In genomic region chr6:22250486-22250885, GRCh38 we compare ENCODE assay signal across 11 cellular contexts. TPM values are rescaled to one million over a fixed set of nuclear protein-coding genes. Genes with fewer than 3 reads are reported as not detected.
DNase-seq lines count a peak whose midpoint lies in the region; ATAC-seq, FAIRE-seq and TF ChIP-seq lines count a peak whose summit lies in the region.
"Had no signal": no experiment of that assay in that cellular context is flagged by ENCODE, and none has a peak within 500 bp of the region (broad histone marks: within the 10 kb centered on the region; RNA-seq: fewer than 3 reads in every experiment).

No MANE protein-coding gene starts in this region.

- no peak overlapping the region for H3K9ac ChIP-seq in SK-N-MC (ENCODE audit: insufficient read length)
- H3K9ac ChIP-seq in mesendoderm (ENCODE audit: low read length) = no peak overlapping the region
- H3K9ac ChIP-seq: BLaER1 had no signal

- H3K4me1 Mint-ChIP-seq in immature natural killer cell = no peaks in the 10 kb centered on the region

- H4K8ac ChIP-seq in mesendoderm (ENCODE audit: low read depth, low read length) = no peak overlapping the region

- H3K9me3 ChIP-seq in SK-N-MC (ENCODE audit: low read depth, low read length) (0 out of 2 replicates have a peak, but pooled peaks cover 2% of the 10 kb centered on the region), aorta (ENCODE audit: control insufficient read depth, low read length) (no peaks in the 10 kb centered on the region)
- H3K9me3 ChIP-seq: BLaER1, stomach had no signal

- TF ChIP-seq CTCF in D721Med (IDR thresholded peaks at IDR 0.05; ENCODE audit: insufficient read depth, missing control alignments) = no peak

- H2AK5ac ChIP-seq in mesendoderm (ENCODE audit: low read length) = no peak overlapping the region

- no peak overlapping the region for H3K4ac ChIP-seq in mesendoderm (ENCODE audit: low read depth, low read length)

- intact Hi-C loops in aorta (cut with DNase I) = no loop called here

- no peak overlapping the region for H3K4me2 ChIP-seq in mesendoderm (ENCODE audit: low read length)
- H3K4me2 ChIP-seq: BLaER1 had no signal

- no peak overlapping the region for H3K4me3 Mint-ChIP-seq in immature natural killer cell

- H2BK15ac ChIP-seq in mesendoderm (replicated peaks; ENCODE audit: low read depth) = no peak overlapping the region

- no peak overlapping the region for H3K18ac ChIP-seq in mesendoderm (ENCODE audit: low read length)

- DNase-seq in D721Med (ENCODE audit: insufficient read length, low spot score) = peak; percentile 15
- DNase-seq in NCI-H187 (lab: John Stamatoyannopoulos, UW) = peak; percentile 53 to 68
- DNase-seq in SK-N-MC (ENCODE audit: low read depth, low spot score) = peak; percentile 76
- peak; percentile 90 for DNase-seq in mesendoderm
- DNase-seq in activated CD4-positive, alpha-beta T cell treated with anti-CD3 and anti-CD28 coated beads, Interleukin-2, amount 50 U/mL, for 48 hours = no peak
- DNase-seq in aorta = no peak
- DNase-seq in immature natural killer cell = no peak
- DNase-seq: stomach had no signal

- H2BK120ac ChIP-seq in mesendoderm (ENCODE audit: low read depth, low read length) = no peak overlapping the region

- H3K79me2 ChIP-seq in mesendoderm (ENCODE audit: control insufficient read depth, insufficient read depth, low read length) = no peaks in the 10 kb centered on the region

- H3K36me3 Mint-ChIP-seq in immature natural killer cell = no peaks in the 10 kb centered on the region

- H3K27me3 ChIP-seq in mesendoderm (ENCODE audit: insufficient read depth, low read length, poor library complexity) (no peaks in the 10 kb centered on the region), aorta (ENCODE audit: control insufficient read depth in 1 of 2, insufficient read depth in 2 of 2, low read length in 1 of 2) (no peaks in the 10 kb centered on the region)
- H3K27me3 ChIP-seq: BLaER1, cardiac muscle cell, stomach had no signal

- peak overlapping the region; percentile 73 for H3K4me3 ChIP-seq in SK-N-MC
- H3K4me3 ChIP-seq in mesendoderm (ENCODE audit: low read length) = no peak overlapping the region
- no peak overlapping the region for H3K4me3 ChIP-seq in aorta (ENCODE audit: low read length in 2 of 2)
- H3K4me3 ChIP-seq: BLaER1, cardiac muscle cell, stomach had no signal

- peaks cover 2 to 11% (median 2%) of the 10 kb centered on the region in 6 donors for H3K9me3 Mint-ChIP-seq in immature natural killer cell

- H2BK5ac ChIP-seq in mesendoderm (ENCODE audit: low read length) = no peak overlapping the region

- H3K23ac ChIP-seq in mesendoderm (ENCODE audit: low read length) = no peak overlapping the region

- no peaks in the 10 kb centered on the region for H3K36me3 ChIP-seq in SK-N-MC (ENCODE audit: insufficient read depth, low read length)
- H3K36me3 ChIP-seq in mesendoderm (ENCODE audit: control insufficient read depth, insufficient read depth, low read length) = no peaks in the 10 kb centered on the region
- no peaks in the 10 kb centered on the region for H3K36me3 ChIP-seq in aorta (ENCODE audit: control insufficient read depth in 1 of 2, insufficient read depth in 2 of 2, low read length in 1 of 2)
- H3K36me3 ChIP-seq: BLaER1, cardiac muscle cell, stomach had no signal

- H3K27me3 Mint-ChIP-seq in immature natural killer cell (ENCODE audit: low read depth in 3 of 3) = peaks cover 0 to 1% (median 0%) of the 10 kb centered on the region in 3 donors

- peak; percentile 81 for FAIRE-seq in D721Med (lab: Jason Lieb, UNC)

- no peak overlapping the region for H4K5ac ChIP-seq in mesendoderm (ENCODE audit: low read length)

- no peaks in the 10 kb centered on the region for H3K79me1 ChIP-seq in mesendoderm (ENCODE audit: low read length)

- ATAC-seq in aorta (ENCODE audit: low FRiP score) (no peak), GM21367 (IDR thresholded peaks at IDR 0.05; ENCODE audit: unreplicated experiment) (no peak)

- H3K27ac ChIP-seq in SK-N-MC = peak overlapping the region; percentile 95
- H3K27ac ChIP-seq in mesendoderm (ENCODE audit: low read depth, low read length) = peak overlapping the region; percentile 23
- no peak overlapping the region for H3K27ac ChIP-seq in aorta (ENCODE audit: low read depth in 1 of 2, low read length in 2 of 2)
- H3K27ac ChIP-seq: BLaER1, cardiac muscle cell, stomach had no signal

- H3K56ac ChIP-seq in mesendoderm (ENCODE audit: low read length) = no peak overlapping the region

- no CpG with 5 or more reads among the region's 1 CpG for WGBS in mesendoderm (ENCODE audit: extremely low coverage, insufficient coverage, low lambda C conversion rate)
- WGBS in aorta, 2 donors = 59 to 67% methylated on average over 1 of the region's 1 CpG

- H3K27ac Mint-ChIP-seq in immature natural killer cell = no peak overlapping the region

- H3K4me1 ChIP-seq in mesendoderm (ENCODE audit: control insufficient read depth, low read depth, low read length) (peaks cover 8% of the 10 kb centered on the region), aorta (ENCODE audit: control insufficient read depth in 1 of 2, insufficient read depth in 2 of 2, low read length in 2 of 2) (peaks cover 0 to 4% of the 10 kb centered on the region in 2 donors)
- H3K4me1 ChIP-seq: stomach had no signal

RNA-seq across cellular contexts. Expression of gene PRL, which starts 46.4 kb away (rescaled TPM):
- not detected for polyA plus RNA-seq in mesendoderm (2013, experiment 1 of 2)
- polyA plus RNA-seq in mesendoderm (2013, experiment 2 of 2) = not detected
- not detected for total RNA-seq in aorta
- polyA plus RNA-seq in aorta (not detected), immature natural killer cell (not detected)
- total RNA-seq: cardiac muscle cell, stomach had no signal
- polyA plus RNA-seq: cardiac muscle cell, stomach had no signal

Comparison
In these comparisons a context has a peak if more than half of its experiments do, and no peak if none do; other contexts are left out.
1. DNase-seq: peak in D721Med (single experiment), NCI-H187 (2 of 2), SK-N-MC (single experiment) and mesendoderm (single experiment); none in activated CD4-positive, alpha-beta T cell treated with anti-CD3 and anti-CD28 coated beads, Interleukin-2, amount 50 U/mL, for 48 hours (0 of 2), aorta (0 of 2) and immature natural killer cell (0 of 3).
2. H3K27ac ChIP-seq: peak in SK-N-MC (single experiment) and mesendoderm (single experiment); none in aorta (0 of 2).